In genomic region chr10:80356563-80356999, GRCh38 we compare ENCODE assay signal across 9 cellular contexts. TPM values are rescaled to one million over a fixed set of nuclear protein-coding genes. Genes with fewer than 3 reads are reported as not detected.
A peak's percentile ranks its signal among the peaks of the same experiment; 100 is the strongest.
DNase-seq lines count a peak whose midpoint lies in the region; ATAC-seq, FAIRE-seq and TF ChIP-seq lines count a peak whose summit lies in the region.
"Had no signal": no experiment of that assay in that cellular context is flagged by ENCODE, and none has a peak within 500 bp of the region (broad histone marks: within the 10 kb centered on the region; RNA-seq: fewer than 3 reads in every experiment).

Gene DYDC1 (minus strand): TSS chr10:80356755. CDS start chr10:80352601, 4,154 bp downstream.
Gene DYDC2 (plus strand): TSS chr10:80356781. CDS start chr10:80362444, 5,663 bp downstream.

- no peak for TF ChIP-seq POLR2A in lower leg skin (IDR thresholded peaks at IDR 0.05)

- intact Hi-C loops in lower leg skin (cut with DNase I; ENCODE audit: low total_unique reads): no loop called here

- no peak within 1 kb of the TSS for H3K27ac ChIP-seq in RWPE2 (ENCODE audit: poor library complexity, severe bottlenecking)
- H3K27ac ChIP-seq: SJSA1 had no signal

- no peaks in the 10 kb centered on the region for H3K9me3 Mint-ChIP-seq in central memory CD8-positive, alpha-beta T cell

- H3K27me3 Mint-ChIP-seq in central memory CD8-positive, alpha-beta T cell: peaks cover 45% of the 10 kb centered on the region

- H3K4me1 Mint-ChIP-seq in central memory CD8-positive, alpha-beta T cell: no peaks in the 10 kb centered on the region

- no peaks in the 10 kb centered on the region for H3K9me3 ChIP-seq in RWPE2 (ENCODE audit: severe bottlenecking)
- H3K9me3 ChIP-seq: SJSA1 had no signal

- no peak within 1 kb of the TSS for H3K27ac Mint-ChIP-seq in central memory CD8-positive, alpha-beta T cell (ENCODE audit: low read depth)

- H3K4me3 ChIP-seq in RWPE2 (ENCODE audit: severe bottlenecking) (peak within 1 kb of the TSS; percentile 14), lower leg skin (ENCODE audit: low read depth, poor library complexity, severe bottlenecking) (peak within 1 kb of the TSS; percentile 6)
- H3K4me3 ChIP-seq: SJSA1 had no signal

- TF ChIP-seq CTCF in RWPE2 (IDR thresholded peaks at IDR 0.05; ENCODE audit: poor library complexity, severe bottlenecking) (no peak), lower leg skin (IDR thresholded peaks at IDR 0.05) (no peak)

- H3K36me3 ChIP-seq in RWPE2 (ENCODE audit: low read depth): no peaks in the 10 kb centered on the region
- H3K36me3 ChIP-seq: SJSA1 had no signal

- 0 to 6% methylated on average over 35 to 42 of the region's 45 CpGs for WGBS in lower leg skin, 2 donors

- peak within 1 kb of the TSS; percentile 53 for H3K4me3 Mint-ChIP-seq in central memory CD8-positive, alpha-beta T cell

- ATAC-seq in HG03354 (IDR thresholded peaks at IDR 0.05; ENCODE audit: poor library complexity, severe bottlenecking, unreplicated experiment): peak; percentile 92
- ATAC-seq in RWPE2 (ENCODE audit: low read depth): peak; percentile 83
- no peak for ATAC-seq in central memory CD8-positive, alpha-beta T cell (replicated peaks; ENCODE audit: extremely low read depth, poor library complexity, severe bottlenecking)
- ATAC-seq in HG02623 (IDR thresholded peaks at IDR 0.05; ENCODE audit: unreplicated experiment): no peak

- FAIRE-seq in GM18507 (lab: Jason Lieb, UNC): no peak

- H3K4me1 ChIP-seq in RWPE2 (ENCODE audit: insufficient read depth, poor library complexity, severe bottlenecking): no peaks in the 10 kb centered on the region

- H3K27me3 ChIP-seq in RWPE2 (ENCODE audit: insufficient read depth, poor library complexity, severe bottlenecking): peaks cover 7% of the 10 kb centered on the region

- peak; percentile 7 for DNase-seq in GM18507 (ENCODE audit: extremely low spot score, insufficient read length, low read depth)
- peak; percentile 51 for DNase-seq in RWPE2 (ENCODE audit: low spot score)
- DNase-seq in central memory CD8-positive, alpha-beta T cell (ENCODE audit: low spot score in 2 of 2): no peak
- DNase-seq in lower leg skin (ENCODE audit: low spot score in 2 of 2): no peak
- peak; percentile 36 to 52 for DNase-seq in stimulated activated CD8-positive, alpha-beta memory T cell treated with anti-CD3 and anti-CD28 coated beads, Interleukin-15, amount 100 ng/mL, for 48 hours (ENCODE audit: low read depth in 2 of 2)
- no peak for DNase-seq in 8988T

- H3K36me3 Mint-ChIP-seq in central memory CD8-positive, alpha-beta T cell (ENCODE audit: insufficient read depth): no peaks in the 10 kb centered on the region

RNA-seq across cellular contexts. Expression of gene DYDC1, which starts in this region (rescaled TPM):
- not detected for total RNA-seq in lower leg skin
- total RNA-seq: SJSA1 had no signal

RNA-seq across cellular contexts. Expression of gene DYDC2, which starts in this region (rescaled TPM):
- under 1 TPM in 1 of 4 donors, not detected in 3; 0.42 TPM for total RNA-seq in lower leg skin
- total RNA-seq: SJSA1 had no signal

Comparison
In these comparisons a context has a peak if more than half of its experiments do, and no peak if none do; other contexts are left out.
1. DNase-seq: peak in GM18507 (single experiment), RWPE2 (single experiment) and stimulated activated CD8-positive, alpha-beta memory T cell treated with anti-CD3 and anti-CD28 coated beads, Interleukin-15, amount 100 ng/mL, for 48 hours (2 of 2); none in central memory CD8-positive, alpha-beta T cell (0 of 2), lower leg skin (0 of 2) and 8988T (single experiment).
2. ATAC-seq: peak in HG03354 (single experiment) and RWPE2 (single experiment); none in central memory CD8-positive, alpha-beta T cell (single experiment) and HG02623 (single experiment).